8 cellular contexts compared by ENCODE assay signal in the genomic region with DNA sequence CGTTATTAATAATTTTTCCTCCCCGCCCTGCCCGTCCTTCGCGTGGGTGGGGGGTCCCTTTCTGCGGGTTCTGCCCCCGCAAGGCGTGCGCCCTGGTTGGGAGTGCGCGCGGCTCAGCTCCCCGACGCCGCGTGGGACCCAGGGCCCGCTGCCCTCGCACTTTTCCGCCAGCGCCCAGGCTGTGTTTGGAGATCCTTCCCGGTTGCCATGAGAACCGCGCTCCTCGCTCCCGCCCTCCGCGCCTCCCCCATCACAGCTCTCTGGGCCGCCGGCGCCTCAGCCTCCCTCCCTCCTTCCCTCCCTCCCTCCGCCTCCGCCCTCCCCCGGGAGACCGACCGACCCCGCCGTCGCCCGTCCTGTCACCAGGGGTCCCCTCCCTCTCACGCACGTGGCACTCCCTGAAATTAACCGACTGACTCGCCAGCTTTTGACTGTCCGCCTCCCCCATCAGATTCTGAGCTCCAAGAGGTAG. TPM values are rescaled to one million over a fixed set of nuclear protein-coding genes. Genes with fewer than 3 reads are reported as not detected.
DNase-seq lines count a peak whose midpoint lies in the region; ATAC-seq and TF ChIP-seq lines count a peak whose summit lies in the region.

No MANE protein-coding gene starts in this region.

- H4K91ac ChIP-seq in mesenchymal stem cell (ENCODE audit: low read length), result peak overlapping the region; percentile 100

- peak overlapping the region; percentile 88 for H2BK5ac ChIP-seq in mesenchymal stem cell (ENCODE audit: low read depth, low read length, poor library complexity, severe bottlenecking)

- peak overlapping the region; percentile 95 for H3K9ac ChIP-seq in mesenchymal stem cell (ENCODE audit: low read length)

- DNase-seq in A673 (ENCODE audit: low spot score) (peak; percentile 97), H7 (peak; percentile 96), NCI-H69 (lab: John Stamatoyannopoulos, UW) (peak; percentile 96), endothelial cell (ENCODE audit: low spot score) (peak; percentile 90), mesenchymal stem cell (peak; percentile 97), NK-92 (lab: John Stamatoyannopoulos, UW; ENCODE audit: unreplicated experiment) (no peak)
- DNase-seq in activated CD8-positive, alpha-beta memory T cell treated with anti-CD3 and anti-CD28 coated beads, Interleukin-2, amount 50 U/mL, for 1 hour (ENCODE audit: extremely low read depth), result peak; percentile 33

- BruUV-seq in A673 (replicated peaks; lab: Mats Ljungman, UMichigan), result no TSS peak

- under 1% methylated on average over 44 of the region's 44 CpGs for WGBS in mesenchymal stem cell

- peak overlapping the region in 1 of 2 experiments; percentile 97 for H3K14ac ChIP-seq in mesenchymal stem cell (ENCODE audit: low read length in 2 of 2)

- CTCF ChIA-PET in A673 (lab: Charles Lee), result interaction anchor here (0.6 to 2.3 kb wide), 3 partner anchors 15 to 137 kb away, joined by 3 to 13 read pairs (median 12); no protein-coding TSS in a partner anchor

- no peaks in the 10 kb centered on the region for H3K36me3 Mint-ChIP-seq in endothelial cell (ENCODE audit: low read depth, unreplicated experiment)
- no peaks in the 10 kb centered on the region for H3K36me3 Mint-ChIP-seq in stimulated activated memory B cell treated with anti-CD40 and anti-IgM and Interleukin-4, amounts not matched to agents 10 μg/mL and 1 μg/mL and 100 μg/mL, for 72 hours

- H3K4me1 ChIP-seq in A673 (ENCODE audit: insufficient read depth, low read length, poor library complexity, severe bottlenecking) (peaks cover 63% of the 10 kb centered on the region), mesenchymal stem cell (ENCODE audit: control insufficient read depth, insufficient read depth, low read depth, low read length) (peaks cover 65% of the 10 kb centered on the region)

- peaks cover 14% of the 10 kb centered on the region for H3K4me1 Mint-ChIP-seq in endothelial cell (ENCODE audit: unreplicated experiment)
- peaks cover 70% of the 10 kb centered on the region for H3K4me1 Mint-ChIP-seq in stimulated activated memory B cell treated with anti-CD40 and anti-IgM and Interleukin-4, amounts not matched to agents 10 μg/mL and 1 μg/mL and 100 μg/mL, for 72 hours

- POLR2A ChIA-PET in A673 (lab: Charles Lee; ENCODE audit: low non-redundant PET), result interaction anchor here (0.5 to 1.8 kb wide), 2 partner anchors 30 to 136 kb away, joined by 7 to 24 read pairs; partner anchors contain the start of gene JUND

- ATAC-seq in stimulated activated memory B cell treated with anti-CD40 and anti-IgM and Interleukin-4, amounts not matched to agents 10 μg/mL and 1 μg/mL and 100 μg/mL, for 72 hours, result no peak

- H3K18ac ChIP-seq in mesenchymal stem cell (ENCODE audit: low read depth in 1 of 2, low read length in 2 of 2), result peak overlapping the region; percentile 89 to 97

- H2BK12ac ChIP-seq in mesenchymal stem cell (ENCODE audit: low read length in 2 of 2), result peak overlapping the region; percentile 46 to 98

- peak overlapping the region; percentile 39 for H2AFZ ChIP-seq in mesenchymal stem cell (ENCODE audit: low read depth, low read length)

- peak overlapping the region; percentile 93 to 99 for H3K4ac ChIP-seq in mesenchymal stem cell (ENCODE audit: low read depth in 1 of 2, low read length in 2 of 2)

- H3K27me3 Mint-ChIP-seq in endothelial cell (ENCODE audit: unreplicated experiment), result peaks cover 23% of the 10 kb centered on the region
- H3K27me3 Mint-ChIP-seq in stimulated activated memory B cell treated with anti-CD40 and anti-IgM and Interleukin-4, amounts not matched to agents 10 μg/mL and 1 μg/mL and 100 μg/mL, for 72 hours, result peaks cover 70% of the 10 kb centered on the region

- H3K36me3 ChIP-seq in A673 (ENCODE audit: insufficient read depth, low read length, poor library complexity, severe bottlenecking) (no peaks in the 10 kb centered on the region), H7 (replicated peaks; ENCODE audit: control insufficient read depth, insufficient read depth, low read length) (no peaks in the 10 kb centered on the region), mesenchymal stem cell (ENCODE audit: control insufficient read depth in 1 of 2, insufficient read depth in 2 of 2, low read depth in 1 of 2, low read length in 2 of 2) (no peaks in the 10 kb centered on the region)

- H2AK5ac ChIP-seq in mesenchymal stem cell (ENCODE audit: low read length, severe bottlenecking), result peak overlapping the region; percentile 93

- H3K9me3 ChIP-seq in A673 (ENCODE audit: low read depth, low read length, poor library complexity, severe bottlenecking), result no peaks in the 10 kb centered on the region
- no peaks in the 10 kb centered on the region for H3K9me3 ChIP-seq in mesenchymal stem cell (ENCODE audit: control insufficient read depth, low read length)

- no peak for TF ChIP-seq CTCF in A673 (conservative IDR thresholded peaks at IDR 0.05; ENCODE audit: low read depth, low read length)
- TF ChIP-seq CTCF in endothelial cell (IDR thresholded peaks at IDR 0.05; ENCODE audit: unreplicated experiment), result no peak

- intact Hi-C loops in A673 (cut with micrococcal nuclease; ENCODE audit: unreplicated experiment), result loop anchor here (2.0 to 5.0 kb wide), 2 partner anchors 136 to 215 kb away; partner anchors contain the start of genes JUND and RAB3A

- H3K4me3 ChIP-seq in A673 (ENCODE audit: low read depth, low read length, poor library complexity, severe bottlenecking), result peak overlapping the region; percentile 26
- peak overlapping the region; percentile 58 for H3K4me3 ChIP-seq in H7 (ENCODE audit: insufficient read depth, low read depth, low read length)
- H3K4me3 ChIP-seq in mesenchymal stem cell (ENCODE audit: insufficient read depth in 1 of 2, low read depth in 1 of 2, low read length in 2 of 2), result peak overlapping the region; percentile 49 to 75

- H4K8ac ChIP-seq in mesenchymal stem cell (ENCODE audit: low read length), result peak overlapping the region; percentile 82

- H3K27ac ChIP-seq in A673 (ENCODE audit: low read depth, low read length, poor library complexity, severe bottlenecking) (peak overlapping the region; percentile 99), mesenchymal stem cell (ENCODE audit: low read length, poor library complexity, severe bottlenecking) (peak overlapping the region; percentile 93)

- no peaks in the 10 kb centered on the region for H3K79me1 ChIP-seq in mesenchymal stem cell (replicated peaks; ENCODE audit: low read length, poor library complexity, severe bottlenecking)

- peak overlapping the region; percentile 78 for H3K4me3 Mint-ChIP-seq in endothelial cell (ENCODE audit: unreplicated experiment)
- peak overlapping the region; percentile 63 for H3K4me3 Mint-ChIP-seq in stimulated activated memory B cell treated with anti-CD40 and anti-IgM and Interleukin-4, amounts not matched to agents 10 μg/mL and 1 μg/mL and 100 μg/mL, for 72 hours

- H3K27me3 ChIP-seq in A673 (replicated peaks; ENCODE audit: insufficient read depth, low read depth, low read length, poor library complexity), result no peaks in the 10 kb centered on the region
- peaks cover 22% of the 10 kb centered on the region for H3K27me3 ChIP-seq in H7 (ENCODE audit: control insufficient read depth, insufficient read depth, low read length)
- H3K27me3 ChIP-seq in mesenchymal stem cell (ENCODE audit: control insufficient read depth in 1 of 2, insufficient read depth in 1 of 2, low read length in 2 of 2), result no peaks in the 10 kb centered on the region

- peak overlapping the region; percentile 96 for H2BK120ac ChIP-seq in mesenchymal stem cell (ENCODE audit: low read depth, low read length)

- H3K23ac ChIP-seq in mesenchymal stem cell (ENCODE audit: low read length in 2 of 2), result peak overlapping the region in 1 of 2 experiments; percentile 95

- H3K4me2 ChIP-seq in mesenchymal stem cell (ENCODE audit: low read length, poor library complexity, severe bottlenecking), result peak overlapping the region; percentile 62

- peak overlapping the region; percentile 94 for H3K27ac Mint-ChIP-seq in endothelial cell (ENCODE audit: unreplicated experiment)
- peak overlapping the region; percentile 50 for H3K27ac Mint-ChIP-seq in stimulated activated memory B cell treated with anti-CD40 and anti-IgM and Interleukin-4, amounts not matched to agents 10 μg/mL and 1 μg/mL and 100 μg/mL, for 72 hours

- H3K9me3 Mint-ChIP-seq in endothelial cell (ENCODE audit: unreplicated experiment), result no peaks in the 10 kb centered on the region
- H3K9me3 Mint-ChIP-seq in stimulated activated memory B cell treated with anti-CD40 and anti-IgM and Interleukin-4, amounts not matched to agents 10 μg/mL and 1 μg/mL and 100 μg/mL, for 72 hours, result no peaks in the 10 kb centered on the region

- H2BK15ac ChIP-seq in mesenchymal stem cell (ENCODE audit: low read depth, poor library complexity, severe bottlenecking), result peak overlapping the region; percentile 98

RNA-seq across cellular contexts. Expression of gene SSBP4, which starts 2.4 kb away (rescaled TPM):
- total RNA-seq in A673 (2021) (242 and 248 TPM in 2 replicates), endothelial cell (ENCODE audit: unreplicated experiment) (60.7 TPM)
- total RNA-seq in H7 (2014; rRNA removed; shearing (Covaris generic)), result 91.1 and 134 TPM in 2 replicates
- polyA plus RNA-seq in mesenchymal stem cell (2013, experiment 1 of 2), result 88.5 TPM
- polyA plus RNA-seq in mesenchymal stem cell (2013, experiment 2 of 2), result 97.4 TPM

RNA-seq across cellular contexts. Expression of gene LRRC25, which starts 19.4 kb away (rescaled TPM):
- not detected in 2 replicates for total RNA-seq in A673 (2021)
- 0.76 TPM in 1 of 2 replicates, not detected in the other for total RNA-seq in H7 (2014; rRNA removed; shearing (Covaris generic))
- total RNA-seq in endothelial cell (ENCODE audit: unreplicated experiment), result not detected
- 1.0 TPM for polyA plus RNA-seq in mesenchymal stem cell (2013, experiment 1 of 2)
- 1.1 TPM for polyA plus RNA-seq in mesenchymal stem cell (2013, experiment 2 of 2)

RNA-seq across cellular contexts. Expression of gene ISYNA1, which starts 21.1 kb away (rescaled TPM):
- total RNA-seq in A673 (2021), result 153 and 223 TPM in 2 replicates
- total RNA-seq in H7 (2014; rRNA removed; shearing (Covaris generic)), result 183 and 212 TPM in 2 replicates
- total RNA-seq in endothelial cell (ENCODE audit: unreplicated experiment), result 68.5 TPM
- polyA plus RNA-seq in mesenchymal stem cell (2013, experiment 1 of 2), result 83.2 TPM
- 85.1 TPM for polyA plus RNA-seq in mesenchymal stem cell (2013, experiment 2 of 2)

RNA-seq across cellular contexts. Expression of gene GDF15, which starts 30.9 kb away (rescaled TPM):
- total RNA-seq in A673 (2021) (4.0 and 4.7 TPM in 2 replicates), endothelial cell (ENCODE audit: unreplicated experiment) (1.3 TPM)
- total RNA-seq in H7 (2014; rRNA removed; shearing (Covaris generic)), result 0.30 and 1.4 TPM in 2 replicates
- polyA plus RNA-seq in mesenchymal stem cell (2013, experiment 1 of 2), result 355 TPM
- 348 TPM for polyA plus RNA-seq in mesenchymal stem cell (2013, experiment 2 of 2)
